Comparison of ENCODE assay signal across 17 cellular contexts in genomic region chr4:80027611-80028010, GRCh38.
"Had no signal": no experiment of that assay in that cellular context is flagged by ENCODE, and none has a peak within 500 bp of the region (broad histone marks: within the 10 kb centered on the region; RNA-seq: fewer than 3 reads in every experiment).

No MANE protein-coding gene starts in this region.

- DNase-seq: effector memory CD4-positive, alpha-beta T cell; esophagus squamous epithelium; heart right ventricle; hypothalamus; islet precursor cell; mammary epithelial cell; mucosa of descending colon; naive thymus-derived CD8-positive, alpha-beta T cell; stimulated activated CD4-positive, alpha-beta T cell treated with anti-CD3 and anti-CD28 coated beads, Interleukin-12 subunit alpha, Interleukin-12 subunit beta, amount 100 ng/mL, for 4 hours; stimulated activated naive CD4-positive, alpha-beta T cell; stomach; substantia nigra had no signal

- ATAC-seq: heart right ventricle; left lobe of liver; mucosa of descending colon; naive thymus-derived CD8-positive, alpha-beta T cell; sciatic nerve had no signal

- H3K27me3 ChIP-seq: esophagus squamous epithelium, heart right ventricle, neutrophil, stomach had no signal

- H3K9me3 ChIP-seq: esophagus squamous epithelium, heart right ventricle, mucosa of descending colon, neutrophil, stomach, thoracic aorta had no signal

- H3K4me3 ChIP-seq: esophagus squamous epithelium, heart right ventricle, mucosa of descending colon, skin epidermis, stomach, thoracic aorta had no signal

- H3K27ac ChIP-seq: esophagus squamous epithelium, heart right ventricle, neutrophil, skin epidermis, stomach, thoracic aorta had no signal

- H3K4me1 ChIP-seq: heart right ventricle had no signal
